8 cellular contexts compared by ENCODE assay signal in the genomic region with DNA sequence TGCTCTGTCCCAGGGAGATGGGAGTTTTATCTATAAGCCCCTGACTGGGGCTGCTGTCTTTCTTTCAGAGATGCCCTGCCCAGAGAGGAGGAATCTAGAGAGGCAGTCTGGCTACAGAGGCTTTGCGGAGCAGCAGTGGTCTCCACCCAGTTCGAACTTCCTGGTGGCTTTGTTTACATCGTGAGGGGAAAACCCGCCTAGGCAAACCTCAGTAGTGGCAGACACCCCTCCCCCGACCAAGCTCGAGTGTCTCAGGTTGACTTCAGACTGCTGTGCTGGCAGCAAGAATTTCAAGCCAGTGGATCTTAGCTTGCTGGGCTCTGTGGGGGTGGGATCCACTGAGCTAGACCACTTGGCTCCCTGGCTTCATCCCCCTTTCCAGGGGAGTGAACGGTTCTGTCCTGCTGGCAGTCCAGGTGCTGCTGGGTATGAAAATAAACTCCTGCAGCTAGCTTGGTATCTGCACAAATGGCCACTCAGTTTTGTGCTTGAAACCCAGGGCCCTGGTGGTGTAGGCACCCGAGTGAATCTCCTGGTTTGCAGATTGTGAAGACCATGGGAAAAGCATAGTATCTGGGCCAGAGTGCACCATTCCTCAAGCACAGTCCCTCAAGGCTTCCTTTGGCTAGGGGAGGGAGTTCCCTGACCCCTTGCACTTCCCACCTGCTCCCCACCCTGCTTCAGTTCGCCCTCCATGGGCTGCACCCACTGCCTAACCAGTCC. TPM values are rescaled to one million over a fixed set of nuclear protein-coding genes. Genes with fewer than 3 reads are reported as not detected.
DNase-seq lines count a peak whose midpoint lies in the region; ATAC-seq, FAIRE-seq and TF ChIP-seq lines count a peak whose summit lies in the region.
"Not testable (repeated sequence)": the region's sequence is repeated elsewhere in the genome, so short reads cannot be mapped to it uniquely, and the experiment has no call there.

No MANE protein-coding gene starts in this region.

- not testable (repeated sequence) for TF ChIP-seq EP300 in HepG2 (IDR thresholded peaks at IDR 0.05; ENCODE audit: low read depth in 2 of 2, low read length in 2 of 2); HepG2 (CRISPR knock-in tag; IDR thresholded peaks at IDR 0.05; ENCODE audit: borderline replicate concordance)

- POLR2A ChIA-PET in CD8-positive, alpha-beta memory T cell (lab: Charles Lee); activated CD4-positive, alpha-beta memory T cell treated with anti-CD3 and anti-CD28 coated beads for 36 hours (lab: Charles Lee); HepG2 (lab: Yijun Ruan, JAX): not testable (repeated sequence)

- FAIRE-seq in HepG2 (lab: Jason Lieb, UNC) = not testable (repeated sequence)

- peak; percentile 29 to 76 (median 58) for DNase-seq in CD8-positive, alpha-beta memory T cell
- peak; percentile 68 for DNase-seq in activated CD4-positive, alpha-beta memory T cell treated with anti-CD3 and anti-CD28 coated beads for 36 hours
- DNase-seq in activated naive CD4-positive, alpha-beta T cell treated with anti-CD3 and anti-CD28 coated beads for 36 hours = peak; percentile 73
- DNase-seq in HepG2 (ENCODE audit: low spot score) = not testable (repeated sequence)
- DNase-seq in stimulated activated CD8-positive, alpha-beta memory T cell treated with anti-CD3 and anti-CD28 coated beads, Interleukin-12 subunit alpha, Interleukin-12 subunit beta, amount 100 ng/mL, for 4 hours (ENCODE audit: low read depth) = peak; percentile 9

- H3K27me3 ChIP-seq in CD8-positive, alpha-beta memory T cell (ENCODE audit: insufficient read depth, low read length, poor library complexity, severe bottlenecking); HepG2 (ENCODE audit: control insufficient read depth in 1 of 2, insufficient read depth in 2 of 2, low read length in 2 of 2): not testable (repeated sequence)
- peaks cover 38% of the 10 kb centered on the region for H3K27me3 ChIP-seq in OCI-LY3 (ENCODE audit: low read depth, low read length)

- H3K79me2 ChIP-seq in OCI-LY3 (ENCODE audit: low read length); HepG2 (ENCODE audit: insufficient read depth, low read length): not testable (repeated sequence)

- intact Hi-C loops in activated CD4-positive, alpha-beta memory T cell treated with anti-CD3 and anti-CD28 coated beads for 36 hours (cut with micrococcal nuclease); HepG2 (cut with micrococcal nuclease; ENCODE audit: unreplicated experiment): not testable (repeated sequence)
- intact Hi-C loops in activated naive CD4-positive, alpha-beta T cell treated with anti-CD3 and anti-CD28 coated beads for 36 hours (cut with micrococcal nuclease) = loop anchor here (5.0 kb wide), 2 partner anchors 58 to 202 kb away; no protein-coding TSS in a partner anchor

- not testable (repeated sequence) for H3K36me3 ChIP-seq in CD8-positive, alpha-beta memory T cell (ENCODE audit: insufficient read depth, low read length); OCI-LY3 (replicated peaks; ENCODE audit: low read depth, low read length); HepG2 (replicated peaks in 1 of 2; ENCODE audit: control insufficient read depth in 1 of 2, insufficient read depth in 2 of 2, low read length in 2 of 2)

- H2AFZ ChIP-seq in OCI-LY3 (ENCODE audit: low read depth, low read length) = not testable (repeated sequence)
- H2AFZ ChIP-seq in HepG2 (ENCODE audit: low read length) = peak overlapping the region; percentile 27

- H3K9me3 Mint-ChIP-seq in CD8-positive, alpha-beta memory T cell = peaks cover 17 to 39% (median 36%) of the 10 kb centered on the region in 5 donors
- peaks cover 31% of the 10 kb centered on the region for H3K9me3 Mint-ChIP-seq in activated CD4-positive, alpha-beta memory T cell treated with anti-CD3 and anti-CD28 coated beads for 36 hours
- peaks cover 33% of the 10 kb centered on the region for H3K9me3 Mint-ChIP-seq in activated naive CD4-positive, alpha-beta T cell treated with anti-CD3 and anti-CD28 coated beads for 36 hours

- peaks cover 14% of the 10 kb centered on the region for H3K4me1 ChIP-seq in CD8-positive, alpha-beta memory T cell (ENCODE audit: insufficient read depth, low read length)
- peaks cover 36% of the 10 kb centered on the region for H3K4me1 ChIP-seq in OCI-LY3 (ENCODE audit: low read length)
- H3K4me1 ChIP-seq in HepG2 (ENCODE audit: insufficient read depth, low read length) = peaks cover 30% of the 10 kb centered on the region

- peak overlapping the region in 6 of 7 donors; percentile 51 to 88 (median 60) for H3K4me3 Mint-ChIP-seq in CD8-positive, alpha-beta memory T cell
- peak overlapping the region; percentile 34 for H3K4me3 Mint-ChIP-seq in activated CD4-positive, alpha-beta memory T cell treated with anti-CD3 and anti-CD28 coated beads for 36 hours
- H3K4me3 Mint-ChIP-seq in activated naive CD4-positive, alpha-beta T cell treated with anti-CD3 and anti-CD28 coated beads for 36 hours = not testable (repeated sequence)

- peak overlapping the region; percentile 41 to 84 (median 70) for H3K27ac Mint-ChIP-seq in CD8-positive, alpha-beta memory T cell
- not testable (repeated sequence) for H3K27ac Mint-ChIP-seq in activated CD4-positive, alpha-beta memory T cell treated with anti-CD3 and anti-CD28 coated beads for 36 hours; activated naive CD4-positive, alpha-beta T cell treated with anti-CD3 and anti-CD28 coated beads for 36 hours

- H3K27me3 Mint-ChIP-seq in CD8-positive, alpha-beta memory T cell = peaks cover 6 to 27% of the 10 kb centered on the region in 2 donors
- H3K27me3 Mint-ChIP-seq in activated CD4-positive, alpha-beta memory T cell treated with anti-CD3 and anti-CD28 coated beads for 36 hours; activated naive CD4-positive, alpha-beta T cell treated with anti-CD3 and anti-CD28 coated beads for 36 hours (ENCODE audit: low read depth): not testable (repeated sequence)

- H3K4me3 ChIP-seq in CD8-positive, alpha-beta memory T cell (ENCODE audit: low read length) = peak overlapping the region; percentile 51
- peak overlapping the region; percentile 71 for H3K4me3 ChIP-seq in OCI-LY3 (ENCODE audit: low read length)
- peak overlapping the region in 2 of 3 experiments; percentile 16 to 48; a peak in 3 of 6 replicates for H3K4me3 ChIP-seq in HepG2 (replicated peaks in 1 of 3; ENCODE audit: insufficient read depth in 1 of 3, low read depth in 2 of 3, low read length in 3 of 3)

- in situ Hi-C loops in HepG2 (cut with HindIII; ENCODE audit: extremely low pct_ligation_motif_present, low pct_unique_long_range_greater_than_20kb) = not testable (repeated sequence)

- CTCF ChIA-PET in CD8-positive, alpha-beta memory T cell (lab: Charles Lee); activated CD4-positive, alpha-beta memory T cell treated with anti-CD3 and anti-CD28 coated beads for 36 hours (lab: Charles Lee); activated naive CD4-positive, alpha-beta T cell treated with anti-CD3 and anti-CD28 coated beads for 36 hours (lab: Charles Lee); HepG2 (lab: Yijun Ruan, JAX; ENCODE audit: low intra/inter-chr PET ratio, low total read pairs): not testable (repeated sequence)

- H3K9ac ChIP-seq in OCI-LY3 (ENCODE audit: low read length); HepG2 (ENCODE audit: insufficient read depth, low read depth, low read length): not testable (repeated sequence)

- 7% methylated on average over 3 of the region's 9 CpGs for whole genome bisulfite sequencing in HepG2 (ENCODE audit: low lambda C conversion rate)

- H3K4me2 ChIP-seq in OCI-LY3 (ENCODE audit: low read length) (peak overlapping the region; percentile 78), HepG2 (ENCODE audit: low read depth, low read length) (peak overlapping the region; percentile 74)

- BruUV-seq in HepG2 (replicated peaks; lab: Mats Ljungman, UMichigan) = not testable (repeated sequence)

- H3K36me3 Mint-ChIP-seq in CD8-positive, alpha-beta memory T cell = peaks cover 9 to 43% (median 20%) of the 10 kb centered on the region in 3 donors
- H3K36me3 Mint-ChIP-seq in activated CD4-positive, alpha-beta memory T cell treated with anti-CD3 and anti-CD28 coated beads for 36 hours = peaks cover 27% of the 10 kb centered on the region
- peaks cover 14% of the 10 kb centered on the region for H3K36me3 Mint-ChIP-seq in activated naive CD4-positive, alpha-beta T cell treated with anti-CD3 and anti-CD28 coated beads for 36 hours (ENCODE audit: low read depth)

- peak; percentile 82 for ATAC-seq in GM21367 (IDR thresholded peaks at IDR 0.05; ENCODE audit: unreplicated experiment)
- peak; percentile 65 for ATAC-seq in HG03095 (IDR thresholded peaks at IDR 0.05; ENCODE audit: unreplicated experiment)
- peak; percentile 77 for ATAC-seq in HepG2

- H3K27ac ChIP-seq in CD8-positive, alpha-beta memory T cell (ENCODE audit: low read depth, low read length); OCI-LY3 (ENCODE audit: low read length); HepG2 (ENCODE audit: extremely low read length, insufficient read depth, low read length): not testable (repeated sequence)

- not testable (repeated sequence) for TF ChIP-seq CTCF in OCI-LY3 (IDR thresholded peaks at IDR 0.05; ENCODE audit: low read depth, low read length); HepG2 (CRISPR knock-in tag; IDR thresholded peaks at IDR 0.05)

- peaks cover 22 to 29% (median 26%) of the 10 kb centered on the region in 3 donors for H3K4me1 Mint-ChIP-seq in CD8-positive, alpha-beta memory T cell
- H3K4me1 Mint-ChIP-seq in activated CD4-positive, alpha-beta memory T cell treated with anti-CD3 and anti-CD28 coated beads for 36 hours (ENCODE audit: low read depth) = peaks cover 16% of the 10 kb centered on the region
- peaks cover 13% of the 10 kb centered on the region for H3K4me1 Mint-ChIP-seq in activated naive CD4-positive, alpha-beta T cell treated with anti-CD3 and anti-CD28 coated beads for 36 hours (ENCODE audit: low read depth)

- TF ChIP-seq POLR2A in HepG2 (IDR thresholded peaks at IDR 0.05; ENCODE audit: insufficient read depth in 1 of 2, low read depth in 2 of 2, low read length in 2 of 2) = not testable (repeated sequence)

- TF ChIP-seq RAD21 in HepG2 (CRISPR knock-in tag; IDR thresholded peaks at IDR 0.05) = not testable (repeated sequence)

- not testable (repeated sequence) for H4K20me1 ChIP-seq in OCI-LY3 (ENCODE audit: insufficient read depth, low read length); HepG2 (ENCODE audit: insufficient read depth, low read length)

- not testable (repeated sequence) for H3K9me3 ChIP-seq in CD8-positive, alpha-beta memory T cell (ENCODE audit: low read length); OCI-LY3 (ENCODE audit: insufficient read depth, low read length); HepG2 (ENCODE audit: low read length)

RNA-seq across cellular contexts. Expression of a gene that starts 15.3 kb away (rescaled TPM):
- total RNA-seq in CD8-positive, alpha-beta memory T cell = not detected
- not detected for polyA plus RNA-seq in CD8-positive, alpha-beta memory T cell
- not detected for total RNA-seq in activated CD4-positive, alpha-beta memory T cell treated with anti-CD3 and anti-CD28 coated beads for 36 hours
- total RNA-seq in activated naive CD4-positive, alpha-beta T cell treated with anti-CD3 and anti-CD28 coated beads for 36 hours = not detected
- total RNA-seq in HepG2 (2016; rRNA removed; fragmentation: Illumina TruSeq; extraction: Trizol) = not detected in 2 replicates
- total RNA-seq in HepG2 (2016; cell fraction: cytosol; rRNA removed; fragmentation: Illumina TruSeq; extraction: Trizol; ENCODE audit: low read depth) = not detected in 2 replicates
- not detected in 2 replicates for total RNA-seq in HepG2 (2016; cell fraction: insoluble cytoplasmic fraction; rRNA removed; fragmentation: Illumina TruSeq; extraction: Trizol)
- not detected in 2 replicates for total RNA-seq in HepG2 (2016; cell fraction: membrane; rRNA removed; fragmentation: Illumina TruSeq; extraction: Trizol)
- total RNA-seq in HepG2 (2016; cell fraction: nucleus; rRNA removed; fragmentation: Illumina TruSeq; extraction: Trizol) = not detected in 2 replicates
- not detected in 2 replicates for polyA plus RNA-seq in HepG2 (2011; rRNA removed)
- polyA plus RNA-seq in HepG2 (2011; cell fraction: cytosol; rRNA removed) = 0.01 TPM in 1 of 2 replicates, not detected in the other
- not detected in 2 replicates for polyA plus RNA-seq in HepG2 (2011; cell fraction: nucleus; rRNA removed)
- polyA plus RNA-seq in HepG2 (2012) = not detected in 2 replicates
- polyA plus RNA-seq in HepG2 (2016; cell fraction: cytosol; fragmentation: Illumina TruSeq; extraction: Trizol; ENCODE audit: low read depth) = not detected in 2 replicates
- polyA plus RNA-seq in HepG2 (2016; cell fraction: insoluble cytoplasmic fraction; fragmentation: Illumina TruSeq; extraction: Trizol; ENCODE audit: low read depth) = not detected in 2 replicates
- polyA plus RNA-seq in HepG2 (2016; cell fraction: membrane; fragmentation: Illumina TruSeq; extraction: Trizol; ENCODE audit: low read depth) = not detected in 2 replicates
- not detected in 2 replicates for polyA plus RNA-seq in HepG2 (2016; cell fraction: nucleus; fragmentation: Illumina TruSeq; extraction: Trizol; ENCODE audit: insufficient read depth, low read depth)
- polyA minus RNA-seq in HepG2 (2011; rRNA and poly(A)+ RNA removed; ENCODE audit: low replicate concordance) = 0.02 TPM in 1 of 2 replicates, not detected in the other
- polyA minus RNA-seq in HepG2 (2011; cell fraction: cytosol; rRNA and poly(A)+ RNA removed) = not detected in 2 replicates
- not detected in 2 replicates for polyA minus RNA-seq in HepG2 (2011; cell fraction: nucleus; rRNA and poly(A)+ RNA removed)
